ENCODE assay signal across 1 cellular context in genomic region chr1:5798151-5798730, GRCh38.
TF ChIP-seq lines count a peak whose summit lies in the region.

No MANE protein-coding gene starts in this region.

TF ChIP-seq in GM23338, 12 proteins besides CTCF, POLR2A, EP300 and RAD21:
- TF ChIP-seq REST (IDR thresholded peaks at IDR 0.05; ENCODE audit: unreplicated experiment) = no peak
- TF ChIP-seq NANOG (IDR thresholded peaks at IDR 0.05; ENCODE audit: borderline replicate concordance) = no peak
- TF ChIP-seq EZH2phosphoT487 (IDR thresholded peaks at IDR 0.05; ENCODE audit: unreplicated experiment) = no peak
- no peak for TF ChIP-seq EZH2 (IDR thresholded peaks at IDR 0.05; ENCODE audit: low read depth, unreplicated experiment)
- no peak for TF ChIP-seq STAT1 (IDR thresholded peaks at IDR 0.05; ENCODE audit: unreplicated experiment)
- TF ChIP-seq POLR2AphosphoS5 (IDR thresholded peaks at IDR 0.05; ENCODE audit: low read depth) = no peak
- no peak for TF ChIP-seq ZNF331 (CRISPR knock-in tag; IDR thresholded peaks at IDR 0.05; ENCODE audit: low read depth)
- no peak for TF ChIP-seq ZNF114 (CRISPR knock-in tag; IDR thresholded peaks at IDR 0.05)
- TF ChIP-seq, protein P1, sequence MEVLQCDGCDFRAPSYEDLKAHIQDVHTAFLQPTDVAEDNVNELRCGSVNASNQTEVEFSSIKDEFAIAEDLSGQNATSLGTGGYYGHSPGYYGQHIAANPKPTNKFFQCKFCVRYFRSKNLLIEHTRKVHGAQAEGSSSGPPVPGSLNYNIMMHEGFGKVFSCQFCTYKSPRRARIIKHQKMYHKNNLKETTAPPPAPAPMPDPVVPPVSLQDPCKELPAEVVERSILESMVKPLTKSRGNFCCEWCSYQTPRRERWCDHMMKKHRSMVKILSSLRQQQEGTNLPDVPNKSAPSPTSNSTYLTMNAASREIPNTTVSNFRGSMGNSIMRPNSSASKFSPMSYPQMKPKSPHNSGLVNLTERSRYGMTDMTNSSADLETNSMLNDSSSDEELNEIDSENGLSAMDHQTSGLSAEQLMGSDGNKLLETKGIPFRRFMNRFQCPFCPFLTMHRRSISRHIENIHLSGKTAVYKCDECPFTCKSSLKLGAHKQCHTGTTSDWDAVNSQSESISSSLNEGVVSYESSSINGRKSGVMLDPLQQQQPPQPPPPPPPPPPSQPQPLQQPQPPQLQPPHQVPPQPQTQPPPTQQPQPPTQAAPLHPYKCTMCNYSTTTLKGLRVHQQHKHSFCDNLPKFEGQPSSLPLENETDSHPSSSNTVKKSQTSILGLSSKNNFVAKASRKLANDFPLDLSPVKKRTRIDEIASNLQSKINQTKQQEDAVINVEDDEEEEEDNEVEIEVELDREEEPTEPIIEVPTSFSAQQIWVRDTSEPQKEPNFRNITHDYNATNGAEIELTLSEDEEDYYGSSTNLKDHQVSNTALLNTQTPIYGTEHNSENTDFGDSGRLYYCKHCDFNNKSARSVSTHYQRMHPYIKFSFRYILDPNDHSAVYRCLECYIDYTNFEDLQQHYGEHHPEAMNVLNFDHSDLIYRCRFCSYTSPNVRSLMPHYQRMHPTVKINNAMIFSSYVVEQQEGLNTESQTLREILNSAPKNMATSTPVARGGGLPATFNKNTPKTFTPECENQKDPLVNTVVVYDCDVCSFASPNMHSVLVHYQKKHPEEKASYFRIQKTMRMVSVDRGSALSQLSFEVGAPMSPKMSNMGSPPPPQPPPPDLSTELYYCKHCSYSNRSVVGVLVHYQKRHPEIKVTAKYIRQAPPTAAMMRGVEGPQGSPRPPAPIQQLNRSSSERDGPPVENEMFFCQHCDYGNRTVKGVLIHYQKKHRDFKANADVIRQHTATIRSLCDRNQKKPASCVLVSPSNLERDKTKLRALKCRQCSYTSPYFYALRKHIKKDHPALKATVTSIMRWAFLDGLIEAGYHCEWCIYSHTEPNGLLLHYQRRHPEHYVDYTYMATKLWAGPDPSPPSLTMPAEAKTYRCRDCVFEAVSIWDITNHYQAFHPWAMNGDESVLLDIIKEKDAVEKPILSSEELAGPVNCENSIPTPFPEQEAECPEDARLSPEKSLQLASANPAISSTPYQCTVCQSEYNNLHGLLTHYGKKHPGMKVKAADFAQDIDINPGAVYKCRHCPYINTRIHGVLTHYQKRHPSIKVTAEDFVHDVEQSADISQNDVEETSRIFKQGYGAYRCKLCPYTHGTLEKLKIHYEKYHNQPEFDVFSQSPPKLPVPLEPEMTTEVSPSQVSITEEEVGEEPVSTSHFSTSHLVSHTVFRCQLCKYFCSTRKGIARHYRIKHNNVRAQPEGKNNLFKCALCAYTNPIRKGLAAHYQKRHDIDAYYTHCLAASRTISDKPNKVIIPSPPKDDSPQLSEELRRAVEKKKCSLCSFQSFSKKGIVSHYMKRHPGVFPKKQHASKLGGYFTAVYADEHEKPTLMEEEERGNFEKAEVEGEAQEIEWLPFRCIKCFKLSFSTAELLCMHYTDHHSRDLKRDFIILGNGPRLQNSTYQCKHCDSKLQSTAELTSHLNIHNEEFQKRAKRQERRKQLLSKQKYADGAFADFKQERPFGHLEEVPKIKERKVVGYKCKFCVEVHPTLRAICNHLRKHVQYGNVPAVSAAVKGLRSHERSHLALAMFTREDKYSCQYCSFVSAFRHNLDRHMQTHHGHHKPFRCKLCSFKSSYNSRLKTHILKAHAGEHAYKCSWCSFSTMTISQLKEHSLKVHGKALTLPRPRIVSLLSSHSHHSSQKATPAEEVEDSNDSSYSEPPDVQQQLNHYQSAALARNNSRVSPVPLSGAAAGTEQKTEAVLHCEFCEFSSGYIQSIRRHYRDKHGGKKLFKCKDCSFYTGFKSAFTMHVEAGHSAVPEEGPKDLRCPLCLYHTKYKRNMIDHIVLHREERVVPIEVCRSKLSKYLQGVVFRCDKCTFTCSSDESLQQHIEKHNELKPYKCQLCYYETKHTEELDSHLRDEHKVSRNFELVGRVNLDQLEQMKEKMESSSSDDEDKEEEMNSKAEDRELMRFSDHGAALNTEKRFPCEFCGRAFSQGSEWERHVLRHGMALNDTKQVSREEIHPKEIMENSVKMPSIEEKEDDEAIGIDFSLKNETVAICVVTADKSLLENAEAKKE (CRISPR knock-in tag; IDR thresholded peaks at IDR 0.05) = no peak
- TF ChIP-seq, protein P2, sequence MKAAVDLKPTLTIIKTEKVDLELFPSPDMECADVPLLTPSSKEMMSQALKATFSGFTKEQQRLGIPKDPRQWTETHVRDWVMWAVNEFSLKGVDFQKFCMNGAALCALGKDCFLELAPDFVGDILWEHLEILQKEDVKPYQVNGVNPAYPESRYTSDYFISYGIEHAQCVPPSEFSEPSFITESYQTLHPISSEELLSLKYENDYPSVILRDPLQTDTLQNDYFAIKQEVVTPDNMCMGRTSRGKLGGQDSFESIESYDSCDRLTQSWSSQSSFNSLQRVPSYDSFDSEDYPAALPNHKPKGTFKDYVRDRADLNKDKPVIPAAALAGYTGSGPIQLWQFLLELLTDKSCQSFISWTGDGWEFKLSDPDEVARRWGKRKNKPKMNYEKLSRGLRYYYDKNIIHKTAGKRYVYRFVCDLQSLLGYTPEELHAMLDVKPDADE (IDR thresholded peaks at IDR 0.05) = no peak
- TF ChIP-seq JUNB (IDR thresholded peaks at IDR 0.05; ENCODE audit: unreplicated experiment) = no peak
- no peak for TF ChIP-seq CREB1 (CRISPR knock-in tag; IDR thresholded peaks at IDR 0.05; ENCODE audit: low read depth)
